In the genomic region with DNA sequence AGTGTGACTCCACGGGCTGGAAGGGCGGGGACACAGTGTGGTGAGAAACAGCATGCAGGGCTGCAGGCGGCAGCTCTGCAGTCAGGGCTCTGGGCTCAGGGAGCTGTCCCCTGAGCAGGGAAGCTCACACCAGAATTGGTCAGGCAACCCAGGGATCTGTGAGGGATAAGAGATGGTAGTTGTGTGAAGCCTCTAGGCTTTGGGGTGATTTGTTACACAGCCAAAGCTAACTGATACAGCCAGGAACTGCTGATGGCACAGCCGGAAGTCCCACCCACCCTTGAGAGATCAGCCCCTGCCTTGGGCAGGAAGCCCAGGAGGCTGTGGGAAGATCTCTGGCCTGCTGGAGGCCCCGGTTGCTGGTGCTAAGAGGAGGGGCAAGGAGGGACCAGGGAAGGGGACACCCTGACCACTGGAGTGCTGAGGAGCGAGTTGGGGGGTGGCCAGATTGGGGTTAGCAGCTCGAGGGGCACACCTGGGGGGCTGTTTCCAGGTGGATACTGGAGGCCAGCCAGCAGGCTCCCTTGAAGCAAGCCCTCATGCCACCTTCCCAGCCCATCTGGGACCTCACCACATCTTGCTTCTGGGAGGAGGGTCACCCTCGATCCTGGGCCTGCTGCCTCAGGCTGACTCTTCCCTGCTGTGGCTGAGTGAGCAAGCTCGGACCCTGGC, we compare ENCODE assay signal across 21 cellular contexts. TPM values are rescaled to one million over a fixed set of nuclear protein-coding genes. Genes with fewer than 3 reads are reported as not detected.
DNase-seq lines count a peak whose midpoint lies in the region; ATAC-seq and TF ChIP-seq lines count a peak whose summit lies in the region.
"Had no signal": no experiment of that assay in that cellular context is flagged by ENCODE, and none has a peak within 500 bp of the region (broad histone marks: within the 10 kb centered on the region; RNA-seq: fewer than 3 reads in every experiment).

No MANE protein-coding gene starts in this region.

- H3K9me3 Mint-ChIP-seq in brain: peaks cover 0 to 3% (median 0%) of the 10 kb centered on the region in 5 experiments
- no peaks in the 10 kb centered on the region for H3K9me3 Mint-ChIP-seq in nephron
- H3K9me3 Mint-ChIP-seq in WTC11: no peaks in the 10 kb centered on the region
- no peaks in the 10 kb centered on the region for H3K9me3 Mint-ChIP-seq in immature natural killer cell
- H3K9me3 Mint-ChIP-seq: HFFc6 had no signal

- H3K36me3 ChIP-seq in BLaER1 (no peaks in the 10 kb centered on the region), stomach smooth muscle (ENCODE audit: control insufficient read depth in 2 of 2, insufficient read depth in 2 of 2, low read length in 2 of 2) (no peaks in the 10 kb centered on the region)
- H3K36me3 ChIP-seq: BE2C had no signal

- H3K27ac Mint-ChIP-seq in brain (peak overlapping the region in 4 of 5 experiments; percentile 41 to 99 (median 48)), nephron (no peak overlapping the region), WTC11 (no peak overlapping the region), immature natural killer cell (peak overlapping the region in 1 of 6 donors; percentile 11)
- H3K27ac Mint-ChIP-seq: CD4-positive, CD25-positive, alpha-beta regulatory T cell; HFFc6 had no signal

- H3K4me3 Mint-ChIP-seq in brain (no peak overlapping the region), nephron (peak overlapping the region; percentile 31 to 70 (median 60)), WTC11 (no peak overlapping the region), immature natural killer cell (peak overlapping the region in 1 of 5 donors; percentile 61)
- H3K4me3 Mint-ChIP-seq: HFFc6 had no signal

- no peaks in the 10 kb centered on the region for H3K9me3 ChIP-seq in BLaER1
- no peaks in the 10 kb centered on the region for H3K9me3 ChIP-seq in stomach smooth muscle (ENCODE audit: control insufficient read depth in 2 of 2, low read length in 2 of 2)
- H3K9me3 ChIP-seq: BE2C had no signal

- no peak overlapping the region for H3K27ac ChIP-seq in BLaER1
- H3K27ac ChIP-seq in stomach smooth muscle (ENCODE audit: low read length): peak overlapping the region; percentile 64

- no peak for TF ChIP-seq CTCF in brain (conservative IDR thresholded peaks at IDR 0.05)
- no peak for TF ChIP-seq CTCF in nephron (IDR thresholded peaks at IDR 0.05; ENCODE audit: unreplicated experiment in 3 of 3)
- TF ChIP-seq CTCF in WTC11 (IDR thresholded peaks at IDR 0.05): no peak

- peaks cover 8% of the 10 kb centered on the region; the same call in 1 of the 2 replicates for H4K20me1 ChIP-seq in BLaER1

- H3K36me3 Mint-ChIP-seq in brain: no peaks in the 10 kb centered on the region
- no peaks in the 10 kb centered on the region for H3K36me3 Mint-ChIP-seq in nephron (ENCODE audit: low read depth)
- H3K36me3 Mint-ChIP-seq in WTC11: no peaks in the 10 kb centered on the region
- H3K36me3 Mint-ChIP-seq in immature natural killer cell: no peaks in the 10 kb centered on the region
- H3K36me3 Mint-ChIP-seq: CD4-positive, CD25-positive, alpha-beta regulatory T cell had no signal

- H3K27me3 ChIP-seq in BLaER1 (no peaks in the 10 kb centered on the region), stomach smooth muscle (ENCODE audit: control insufficient read depth in 1 of 2, insufficient read depth in 2 of 2, low read length in 2 of 2) (no peaks in the 10 kb centered on the region)
- H3K27me3 ChIP-seq: BE2C had no signal

- H3K4me1 Mint-ChIP-seq in brain: peaks cover 29% of the 10 kb centered on the region
- H3K4me1 Mint-ChIP-seq in nephron: peaks cover 22% of the 10 kb centered on the region
- H3K4me1 Mint-ChIP-seq in WTC11: peaks cover 15% of the 10 kb centered on the region
- H3K4me1 Mint-ChIP-seq in immature natural killer cell: peaks cover 21 to 23% of the 10 kb centered on the region in 2 donors

- H3K9ac ChIP-seq in BLaER1: 0 out of 2 replicates have a peak overlapping the region, but pooled peaks have one; percentile 0
- H3K9ac ChIP-seq in stomach smooth muscle (ENCODE audit: low read length in 2 of 2): peak overlapping the region in 1 of 2 donors; percentile 68

- DNase-seq in WTC11 (ENCODE audit: low spot score) (no peak), immature natural killer cell (no peak), AG20443 (ENCODE audit: low spot score) (no peak)
- DNase-seq: BE2C; CD4-positive, CD25-positive, alpha-beta regulatory T cell; COR-L47; DMS79 treated with DMSO at 0.1 percent for 48 hours; HFFc6; KG1; NCI-H1092; NCI-H1436 treated with DMSO at 0.1 percent for 48 hours; NCI-H1930; NCI-H226; NCI-H510A treated with DMSO at 0.1 percent for 48 hours; NCI-H748 treated with DMSO at 0.1 percent for 48 hours; NK-92 treated with Interleukin-12 subunit alpha and Interleukin-12 subunit beta, amount 100 ng/mL, for 24 hours had no signal

- H3K4me2 ChIP-seq in BLaER1: no peak overlapping the region

- H3K27me3 Mint-ChIP-seq in brain (peaks cover 5% of the 10 kb centered on the region), nephron (ENCODE audit: low read depth) (peaks cover 4% of the 10 kb centered on the region), WTC11 (ENCODE audit: low read depth) (peaks cover 9% of the 10 kb centered on the region), immature natural killer cell (ENCODE audit: low read depth in 3 of 3) (peaks cover 6 to 11% (median 7%) of the 10 kb centered on the region in 3 donors)

- H3K4me1 ChIP-seq in BLaER1: peaks cover 38% of the 10 kb centered on the region
- peaks cover 37% of the 10 kb centered on the region for H3K4me1 ChIP-seq in stomach smooth muscle (ENCODE audit: control insufficient read depth, insufficient read depth, low read length)
- H3K4me1 ChIP-seq: BE2C had no signal

- CTCF ChIA-PET in WTC11 (lab: Charles Lee): interaction anchor here (1.7 kb wide), 1 partner anchor 24 kb away, joined by 8 read pairs; no protein-coding TSS in a partner anchor

- H3K4me3 ChIP-seq in BLaER1: no peak overlapping the region
- no peak overlapping the region for H3K4me3 ChIP-seq in stomach smooth muscle (ENCODE audit: low read length in 2 of 2)

- ATAC-seq in WTC11: no peak
- ATAC-seq: SK-N-SH treated with all-trans-retinoic acid at 6 μM for 48 hours had no signal

- POLR2A ChIA-PET in WTC11 (lab: Charles Lee): no interaction called here

TF ChIP-seq in WTC11, 78 proteins besides CTCF, POLR2A, EP300 and RAD21:
- no peak for TF ChIP-seq NFE2L1 (CRISPR knock-in tag; IDR thresholded peaks at IDR 0.05)
- TF ChIP-seq ESRRA (CRISPR knock-in tag; IDR thresholded peaks at IDR 0.05; ENCODE audit: borderline replicate concordance): no peak
- no peak for TF ChIP-seq NFATC4 (CRISPR knock-in tag; IDR thresholded peaks at IDR 0.05)
- TF ChIP-seq, protein P1, sequence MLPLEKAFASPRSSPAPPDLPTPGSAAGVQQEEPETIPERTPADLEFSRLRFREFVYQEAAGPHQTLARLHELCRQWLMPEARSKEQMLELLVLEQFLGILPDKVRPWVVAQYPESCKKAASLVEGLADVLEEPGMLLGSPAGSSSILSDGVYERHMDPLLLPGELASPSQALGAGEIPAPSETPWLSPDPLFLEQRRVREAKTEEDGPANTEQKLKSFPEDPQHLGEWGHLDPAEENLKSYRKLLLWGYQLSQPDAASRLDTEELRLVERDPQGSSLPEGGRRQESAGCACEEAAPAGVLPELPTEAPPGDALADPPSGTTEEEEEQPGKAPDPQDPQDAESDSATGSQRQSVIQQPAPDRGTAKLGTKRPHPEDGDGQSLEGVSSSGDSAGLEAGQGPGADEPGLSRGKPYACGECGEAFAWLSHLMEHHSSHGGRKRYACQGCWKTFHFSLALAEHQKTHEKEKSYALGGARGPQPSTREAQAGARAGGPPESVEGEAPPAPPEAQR (CRISPR knock-in tag; IDR thresholded peaks at IDR 0.05): no peak
- TF ChIP-seq, protein P2, sequence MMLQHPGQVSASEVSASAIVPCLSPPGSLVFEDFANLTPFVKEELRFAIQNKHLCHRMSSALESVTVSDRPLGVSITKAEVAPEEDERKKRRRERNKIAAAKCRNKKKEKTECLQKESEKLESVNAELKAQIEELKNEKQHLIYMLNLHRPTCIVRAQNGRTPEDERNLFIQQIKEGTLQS (CRISPR knock-in tag; conservative IDR thresholded peaks at IDR 0.05): no peak
- TF ChIP-seq, protein P3, sequence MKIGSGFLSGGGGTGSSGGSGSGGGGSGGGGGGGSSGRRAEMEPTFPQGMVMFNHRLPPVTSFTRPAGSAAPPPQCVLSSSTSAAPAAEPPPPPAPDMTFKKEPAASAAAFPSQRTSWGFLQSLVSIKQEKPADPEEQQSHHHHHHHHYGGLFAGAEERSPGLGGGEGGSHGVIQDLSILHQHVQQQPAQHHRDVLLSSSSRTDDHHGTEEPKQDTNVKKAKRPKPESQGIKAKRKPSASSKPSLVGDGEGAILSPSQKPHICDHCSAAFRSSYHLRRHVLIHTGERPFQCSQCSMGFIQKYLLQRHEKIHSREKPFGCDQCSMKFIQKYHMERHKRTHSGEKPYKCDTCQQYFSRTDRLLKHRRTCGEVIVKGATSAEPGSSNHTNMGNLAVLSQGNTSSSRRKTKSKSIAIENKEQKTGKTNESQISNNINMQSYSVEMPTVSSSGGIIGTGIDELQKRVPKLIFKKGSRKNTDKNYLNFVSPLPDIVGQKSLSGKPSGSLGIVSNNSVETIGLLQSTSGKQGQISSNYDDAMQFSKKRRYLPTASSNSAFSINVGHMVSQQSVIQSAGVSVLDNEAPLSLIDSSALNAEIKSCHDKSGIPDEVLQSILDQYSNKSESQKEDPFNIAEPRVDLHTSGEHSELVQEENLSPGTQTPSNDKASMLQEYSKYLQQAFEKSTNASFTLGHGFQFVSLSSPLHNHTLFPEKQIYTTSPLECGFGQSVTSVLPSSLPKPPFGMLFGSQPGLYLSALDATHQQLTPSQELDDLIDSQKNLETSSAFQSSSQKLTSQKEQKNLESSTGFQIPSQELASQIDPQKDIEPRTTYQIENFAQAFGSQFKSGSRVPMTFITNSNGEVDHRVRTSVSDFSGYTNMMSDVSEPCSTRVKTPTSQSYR (CRISPR knock-in tag; IDR thresholded peaks at IDR 0.05): no peak
- TF ChIP-seq RORB (CRISPR knock-in tag; IDR thresholded peaks at IDR 0.05): no peak
- no peak for TF ChIP-seq ZNF671 (CRISPR knock-in tag; IDR thresholded peaks at IDR 0.05)
- no peak for TF ChIP-seq PRRX2 (CRISPR knock-in tag; IDR thresholded peaks at IDR 0.05)
- TF ChIP-seq, protein P4, sequence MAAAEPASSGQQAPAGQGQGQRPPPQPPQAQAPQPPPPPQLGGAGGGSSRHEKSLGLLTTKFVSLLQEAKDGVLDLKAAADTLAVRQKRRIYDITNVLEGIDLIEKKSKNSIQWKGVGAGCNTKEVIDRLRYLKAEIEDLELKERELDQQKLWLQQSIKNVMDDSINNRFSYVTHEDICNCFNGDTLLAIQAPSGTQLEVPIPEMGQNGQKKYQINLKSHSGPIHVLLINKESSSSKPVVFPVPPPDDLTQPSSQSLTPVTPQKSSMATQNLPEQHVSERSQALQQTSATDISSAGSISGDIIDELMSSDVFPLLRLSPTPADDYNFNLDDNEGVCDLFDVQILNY (CRISPR knock-in tag; IDR thresholded peaks at IDR 0.05): no peak

RNA-seq across cellular contexts. Expression of a gene that starts 25.2 kb away (rescaled TPM):
- polyA plus RNA-seq in brain (ENCODE audit: insufficient read depth, low read depth, low replicate concordance) (22.4 TPM), immature natural killer cell (1 to 10 TPM in 1 of 3 donors, under 1 TPM in 1, not detected in 1; 0.13 to 1.5 TPM)
- 9.7 to 15.1 TPM (median 10.8 TPM) in 3 replicates for total RNA-seq in WTC11 (2021)

RNA-seq across cellular contexts. Expression of a gene that starts 36.3 kb away (rescaled TPM):
- polyA plus RNA-seq in brain (ENCODE audit: insufficient read depth, low read depth, low replicate concordance): 32.0 TPM
- total RNA-seq in WTC11 (2021): 18.1 to 25.2 TPM (median 20.6 TPM) in 3 replicates
- 10 to 100 TPM in 1 of 3 donors, 1 to 10 TPM in 2; 8.1 to 11.7 (median 8.7) TPM for polyA plus RNA-seq in immature natural killer cell

Comparison
In these comparisons a context has a peak if more than half of its experiments do, and no peak if none do; other contexts are left out.
1. H3K27ac Mint-ChIP-seq: peak in brain (4 of 5); none in nephron (0 of 3) and WTC11 (single experiment).
2. H3K4me3 Mint-ChIP-seq: peak in nephron (3 of 3); none in brain (0 of 5) and WTC11 (single experiment).